12 cellular contexts compared by ENCODE assay signal in genomic region chr5:143119301-143119769, GRCh38.
DNase-seq lines count a peak whose midpoint lies in the region; ATAC-seq and TF ChIP-seq lines count a peak whose summit lies in the region.
"Had no signal": no experiment of that assay in that cellular context is flagged by ENCODE, and none has a peak within 500 bp of the region (broad histone marks: within the 10 kb centered on the region; RNA-seq: fewer than 3 reads in every experiment).

No MANE protein-coding gene starts in this region.

- H3K27me3 ChIP-seq in body of pancreas, result no peaks in the 10 kb centered on the region
- H3K27me3 ChIP-seq: heart right ventricle had no signal

- H3K36me3 ChIP-seq in body of pancreas (replicated peaks in 1 of 2; ENCODE audit: insufficient read depth in 1 of 2, low read depth in 2 of 2), result no peaks in the 10 kb centered on the region

- no peak for TF ChIP-seq CTCF in body of pancreas (IDR thresholded peaks at IDR 0.05)

- ATAC-seq in GM18909 (IDR thresholded peaks at IDR 0.05; ENCODE audit: poor library complexity, unreplicated experiment) (peak; percentile 52), HG02852 (IDR thresholded peaks at IDR 0.05; ENCODE audit: unreplicated experiment) (peak; percentile 53), body of pancreas (no peak)

- no peaks in the 10 kb centered on the region for H3K9me3 ChIP-seq in body of pancreas
- H3K9me3 ChIP-seq: heart right ventricle had no signal

- intact Hi-C loops in body of pancreas (cut with DNase I), result no loop called here

- no peak overlapping the region for H3K4me3 ChIP-seq in body of pancreas
- H3K4me3 ChIP-seq: heart right ventricle had no signal

- TF ChIP-seq POLR2A in body of pancreas (IDR thresholded peaks at IDR 0.05), result no peak

- DNase-seq in AG08395 (ENCODE audit: low spot score) (peak; percentile 13), RPMI8226 (peak; percentile 87), NCI-H128 (lab: John Stamatoyannopoulos, UW; ENCODE audit: unreplicated experiment) (no peak), cerebellar nuclear complex (lab: John Stamatoyannopoulos, UW) (no peak), body of pancreas (no peak)
- no peak for DNase-seq in central memory CD4-positive, alpha-beta T cell
- DNase-seq: activated CD4-positive, alpha-beta T cell treated with anti-CD3 and anti-CD28 coated beads, Interleukin-2, amount 50 U/mL, for 4 hours; heart right ventricle; nephron progenitor cell; stimulated activated CD4-positive, alpha-beta T cell treated with anti-CD3 and anti-CD28 coated beads, Interleukin-4, amount 100 ng/mL, for 4 hours had no signal

- WGBS in body of pancreas, 2 donors, result 65 to 71% methylated on average over 2 of the region's 2 CpGs

- H3K27ac ChIP-seq in body of pancreas, result no peak overlapping the region

- peaks cover 7% of the 10 kb centered on the region for H3K4me1 ChIP-seq in body of pancreas

Comparison
In these comparisons a context has a peak if more than half of its experiments do, and no peak if none do; other contexts are left out.
1. DNase-seq: peak in AG08395 (single experiment) and RPMI8226 (single experiment); none in NCI-H128 (single experiment), central memory CD4-positive, alpha-beta T cell (single experiment), cerebellar nuclear complex (0 of 2) and body of pancreas (0 of 4).